8 cellular contexts compared by ENCODE assay signal in genomic region chr16:2428051-2428786, GRCh38. TPM values are rescaled to one million over a fixed set of nuclear protein-coding genes. Genes with fewer than 3 reads are reported as not detected.
DNase-seq lines count a peak whose midpoint lies in the region; ATAC-seq and TF ChIP-seq lines count a peak whose summit lies in the region.

No MANE protein-coding gene starts in this region.

- peak; percentile 12 for DNase-seq in DMS153 (lab: John Stamatoyannopoulos, UW)
- peak; percentile 79 for DNase-seq in NCI-H69 (lab: John Stamatoyannopoulos, UW)
- no peak for DNase-seq in MCF 10A (ENCODE audit: unreplicated experiment)
- DNase-seq in left kidney (ENCODE audit: low read depth, low spot score), result peak; percentile 85
- peak in 7 of 49 donors; percentile 19 to 56 (median 37) for DNase-seq in substantia nigra (lab: John Stamatoyannopoulos, UW)
- no peak for DNase-seq in H4 (ENCODE audit: low spot score)

- no peak overlapping the region for H3K27ac Mint-ChIP-seq in MCF 10A (ENCODE audit: low read depth, unreplicated experiment)

- H3K36me3 Mint-ChIP-seq in MCF 10A (ENCODE audit: insufficient read depth, unreplicated experiment), result peaks cover 3% of the 10 kb centered on the region

- CTCF ChIA-PET in MCF 10A (lab: Yijun Ruan, JAX), result interaction anchor here (0.5 kb wide), 1 partner anchor 10 kb away, joined by 3 read pairs; no protein-coding TSS in a partner anchor

- peak overlapping the region; percentile 68 for H3K27ac ChIP-seq in substantia nigra (ENCODE audit: low read depth, low read length, poor library complexity, severe bottlenecking)

- intact Hi-C loops in MCF 10A (cut with micrococcal nuclease), result no loop called here

- H3K4me1 Mint-ChIP-seq in MCF 10A (ENCODE audit: insufficient read depth, unreplicated experiment), result peaks cover 20% of the 10 kb centered on the region

- POLR2A ChIA-PET in MCF 10A (lab: Yijun Ruan, JAX), result interaction anchor here (1.8 kb wide), 1 partner anchor 159 kb away, joined by 8 read pairs; no protein-coding TSS in a partner anchor

- TSS peak; percentile 51 for BruUV-seq in MCF 10A (replicated peaks; lab: Mats Ljungman, UMichigan)

- TF ChIP-seq CTCF in MCF 10A (IDR thresholded peaks at IDR 0.05; ENCODE audit: unreplicated experiment), result no peak

- no peaks in the 10 kb centered on the region for H3K9me3 Mint-ChIP-seq in MCF 10A (ENCODE audit: unreplicated experiment)

- H3K27me3 Mint-ChIP-seq in MCF 10A (ENCODE audit: insufficient read depth, unreplicated experiment), result no peaks in the 10 kb centered on the region

- ATAC-seq in GM21576 (IDR thresholded peaks at IDR 0.05; ENCODE audit: unreplicated experiment), result peak; percentile 22
- ATAC-seq in HG03039 (IDR thresholded peaks at IDR 0.05; ENCODE audit: unreplicated experiment), result no peak

- H3K4me3 Mint-ChIP-seq in MCF 10A (ENCODE audit: unreplicated experiment), result peak overlapping the region; percentile 86

RNA-seq across cellular contexts. Expression of gene CCNF, which starts 1.0 kb away (rescaled TPM):
- total RNA-seq in MCF 10A (2022), result 7.5 and 11.9 TPM in 2 replicates
- total RNA-seq in H4 (2014; rRNA removed; shearing (Covaris generic)), result 26.1 and 35.8 TPM in 2 replicates

RNA-seq across cellular contexts. Expression of gene TEDC2, which starts 31.7 kb away (rescaled TPM):
- total RNA-seq in MCF 10A (2022), result 3.5 and 6.9 TPM in 2 replicates
- total RNA-seq in H4 (2014; rRNA removed; shearing (Covaris generic)), result 13.0 and 23.2 TPM in 2 replicates

RNA-seq across cellular contexts. Expression of gene NTN3, which starts 42.9 kb away (rescaled TPM):
- not detected in 2 replicates for total RNA-seq in MCF 10A (2022)
- total RNA-seq in H4 (2014; rRNA removed; shearing (Covaris generic)), result 0.14 TPM in 1 of 2 replicates, not detected in the other

RNA-seq across cellular contexts. Expression of gene TBC1D24, which starts 46.7 kb away (rescaled TPM):
- 7.6 and 8.1 TPM in 2 replicates for total RNA-seq in MCF 10A (2022)
- 5.6 and 5.9 TPM in 2 replicates for total RNA-seq in H4 (2014; rRNA removed; shearing (Covaris generic))

Comparison
In these comparisons a context has a peak if more than half of its experiments do, and no peak if none do; other contexts are left out.
1. DNase-seq: peak in DMS153 (single experiment), NCI-H69 (single experiment) and left kidney (single experiment); none in MCF 10A (single experiment) and H4 (single experiment).